In the genomic region with DNA sequence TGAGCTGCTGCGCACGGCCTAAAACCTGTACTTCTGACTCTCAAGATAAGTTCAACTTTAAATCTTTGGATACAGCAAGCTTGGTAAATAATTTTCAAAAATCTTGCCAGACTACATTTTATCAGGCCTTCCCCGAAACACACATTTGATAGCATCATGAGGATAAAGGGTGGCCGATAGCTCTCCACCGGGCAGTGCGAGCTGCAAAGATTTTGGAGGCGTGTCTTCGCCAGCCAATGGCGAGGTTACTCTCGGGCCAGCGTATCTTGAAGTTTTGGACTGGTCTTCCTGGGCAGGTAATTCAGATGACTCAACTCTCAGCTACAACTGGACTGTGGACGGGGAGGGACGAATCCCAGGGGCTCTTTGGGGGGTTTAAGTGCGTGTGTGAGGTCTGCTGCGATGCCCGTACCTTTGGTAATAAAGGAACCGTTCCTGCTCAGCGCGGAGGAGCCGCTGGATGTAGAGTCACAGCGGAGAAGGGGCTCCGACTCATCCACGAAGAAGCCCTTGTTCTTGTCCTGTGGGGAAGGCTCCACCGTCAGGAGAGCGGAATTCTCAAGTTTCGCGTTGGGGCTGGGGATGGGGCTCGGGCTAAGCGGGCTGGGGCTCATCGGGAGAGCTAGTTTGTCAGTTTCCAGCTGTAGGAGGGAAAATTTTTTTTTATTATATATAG, we compare ENCODE assay signal across 17 cellular contexts.
DNase-seq lines count a peak whose midpoint lies in the region; ATAC-seq and TF ChIP-seq lines count a peak whose summit lies in the region.
"Had no signal": no experiment of that assay in that cellular context is flagged by ENCODE, and none has a peak within 500 bp of the region (broad histone marks: within the 10 kb centered on the region; RNA-seq: fewer than 3 reads in every experiment).

No MANE protein-coding gene starts in this region.

- no peaks in the 10 kb centered on the region for H4K20me1 ChIP-seq in hepatocyte (ENCODE audit: insufficient read depth, poor library complexity, severe bottlenecking)
- H4K20me1 ChIP-seq: BLaER1 treated with 17β-estradiol and CSF1 and Interleukin-3, amounts not matched to agents 10 nM and 100 nM had no signal

- no peaks in the 10 kb centered on the region for H3K27me3 Mint-ChIP-seq in nephron progenitor cell (ENCODE audit: low read depth, poor library complexity)

- H3K4me1 ChIP-seq in HEK293 (ENCODE audit: control insufficient read depth, insufficient read depth, low read length) (peaks cover 23% of the 10 kb centered on the region), hepatocyte (ENCODE audit: insufficient read depth) (peaks cover 39% of the 10 kb centered on the region), upper lobe of left lung (peaks cover 0 to 7% (median 7%) of the 10 kb centered on the region in 4 donors)
- H3K4me1 ChIP-seq: HAP-1 had no signal

- H3K9me3 ChIP-seq in HEK293 (ENCODE audit: control insufficient read depth, insufficient read depth, low read depth, low read length): no peaks in the 10 kb centered on the region
- no peaks in the 10 kb centered on the region for H3K9me3 ChIP-seq in hepatocyte (ENCODE audit: low read depth)
- H3K9me3 ChIP-seq in upper lobe of left lung: no peaks in the 10 kb centered on the region
- H3K9me3 ChIP-seq: BLaER1 treated with 17β-estradiol and CSF1 and Interleukin-3, amounts not matched to agents 10 nM and 100 nM; HAP-1 had no signal

- no peak for TF ChIP-seq EP300 in upper lobe of left lung (IDR thresholded peaks at IDR 0.05)

- H3K4me3 ChIP-seq in HEK293 (ENCODE audit: low read depth, low read length): no peak overlapping the region
- no peak overlapping the region for H3K4me3 ChIP-seq in hepatocyte
- no peak overlapping the region for H3K4me3 ChIP-seq in upper lobe of left lung
- H3K4me3 ChIP-seq: BLaER1 treated with 17β-estradiol and CSF1 and Interleukin-3, amounts not matched to agents 10 nM and 100 nM; HAP-1; SK-N-MC had no signal

- no peak overlapping the region for H3K27ac ChIP-seq in HEK293 (ENCODE audit: extremely low read depth, low read depth, low read length)
- peak overlapping the region; percentile 13 for H3K27ac ChIP-seq in hepatocyte
- H3K27ac ChIP-seq in upper lobe of left lung: no peak overlapping the region
- H3K27ac ChIP-seq: SK-N-MC had no signal

- H3K79me2 ChIP-seq in hepatocyte: peaks cover 13% of the 10 kb centered on the region

- no peaks in the 10 kb centered on the region for H3K9me3 Mint-ChIP-seq in nephron progenitor cell
- H3K9me3 Mint-ChIP-seq: CD8-positive, alpha-beta T cell had no signal

- DNase-seq in hepatocyte (ENCODE audit: low spot score): no peak
- DNase-seq in nephron progenitor cell: no peak
- no peak for DNase-seq in GM19238 (ENCODE audit: insufficient read length, low spot score)
- DNase-seq in NCI-H2029 treated with DMSO at 0.1 percent for 48 hours (lab: John Stamatoyannopoulos, UW): no peak
- no peak for DNase-seq in upper lobe of left lung
- DNase-seq: CD8-positive, alpha-beta T cell; KG1; NCI-H1105 treated with DMSO at 0.1 percent for 48 hours; NCI-H1694 treated with DMSO at 0.1 percent for 48 hours; NCI-H510A treated with DMSO at 0.1 percent for 48 hours; NCI-H774; SHP77 had no signal

- H3K4me2 ChIP-seq in hepatocyte: no peak overlapping the region

- peaks cover 31% of the 10 kb centered on the region for H3K4me1 Mint-ChIP-seq in nephron progenitor cell

- WGBS in hepatocyte (ENCODE audit: low lambda C conversion rate, missing lambda C conversion rate): 90% methylated on average over 30 of the region's 30 CpGs
- WGBS in upper lobe of left lung, 2 donors: 86 to 95% methylated on average over 28 to 30 of the region's 30 CpGs

- H3K36me3 ChIP-seq in HEK293 (ENCODE audit: control insufficient read depth in 2 of 2, insufficient read depth in 1 of 2, low read length in 2 of 2) (peaks cover 9 to 13% of the 10 kb centered on the region in 2 experiments; a peak in 2 of 3 replicates), hepatocyte (replicated peaks; ENCODE audit: insufficient read depth, low read depth) (no peaks in the 10 kb centered on the region), upper lobe of left lung (no peaks in the 10 kb centered on the region)
- H3K36me3 ChIP-seq: HAP-1 had no signal

- H3K27ac Mint-ChIP-seq in nephron progenitor cell: peak overlapping the region; percentile 94
- H3K27ac Mint-ChIP-seq: CD8-positive, alpha-beta T cell had no signal

- ATAC-seq in HG02759 (IDR thresholded peaks at IDR 0.05; ENCODE audit: unreplicated experiment) (no peak), upper lobe of left lung (ENCODE audit: low FRiP score in 2 of 2) (no peak)
- ATAC-seq: CD8-positive, alpha-beta T cell had no signal

- H3K27me3 ChIP-seq in hepatocyte (no peaks in the 10 kb centered on the region), upper lobe of left lung (no peaks in the 10 kb centered on the region)
- H3K27me3 ChIP-seq: BLaER1 treated with 17β-estradiol and CSF1 and Interleukin-3, amounts not matched to agents 10 nM and 100 nM had no signal

- POLR2A ChIA-PET in HEK293 (lab: Yijun Ruan, JAX): no interaction called here

- no peaks in the 10 kb centered on the region for H3K9me2 ChIP-seq in hepatocyte (replicated peaks; ENCODE audit: insufficient read depth)

- CTCF ChIA-PET in HEK293 (lab: Yijun Ruan, JAX): interaction anchor here (0.6 to 2.2 kb wide), 6 partner anchors 9 to 1395 kb away, joined by 3 to 8 read pairs (median 4); no protein-coding TSS in a partner anchor

- no peak for TF ChIP-seq POLR2A in upper lobe of left lung (IDR thresholded peaks at IDR 0.05)

- H3K4me3 Mint-ChIP-seq in nephron progenitor cell: no peak overlapping the region
- H3K4me3 Mint-ChIP-seq: CD8-positive, alpha-beta T cell had no signal

- peaks cover 47% of the 10 kb centered on the region for H3K36me3 Mint-ChIP-seq in nephron progenitor cell (ENCODE audit: low read depth)
- H3K36me3 Mint-ChIP-seq: CD8-positive, alpha-beta T cell had no signal

- H2AFZ ChIP-seq in hepatocyte: no peak overlapping the region

- TF ChIP-seq CTCF in HEK293 (tag by site-specific recombination; IDR thresholded peaks at IDR 0.05) (no peak), hepatocyte (IDR thresholded peaks at IDR 0.05; ENCODE audit: poor library complexity) (no peak), nephron progenitor cell (IDR thresholded peaks at IDR 0.05) (no peak), upper lobe of left lung (IDR thresholded peaks at IDR 0.05) (no peak)

TF ChIP-seq in HEK293, 187 proteins besides CTCF, POLR2A, EP300 and RAD21:
- TF ChIP-seq ZBTB8A (tag by site-specific recombination; IDR thresholded peaks at IDR 0.05) (no peak), KLF10 (tag by site-specific recombination; IDR thresholded peaks at IDR 0.05) (peak; percentile 24; the same call in 1 of the 2 replicates)
